Comparison of ENCODE assay signal across 1 cellular context in genomic region chr17:15944720-15945492, GRCh38.
TF ChIP-seq lines count a peak whose summit lies in the region.

ADORA2B (plus strand) TSS chr17:15945130; CDS start chr17:15945249, 119 bp downstream.

TF ChIP-seq in GM12878, 131 proteins besides CTCF, POLR2A, EP300 and RAD21 (continued from another document):
- TF ChIP-seq ZNF687 (IDR thresholded peaks at IDR 0.05) (peak; percentile 58; the same call in 1 of the 2 replicates), PAX8 (IDR thresholded peaks at IDR 0.05) (no peak), DPF2 (IDR thresholded peaks at IDR 0.05) (0 out of 2 replicates have a peak, but pooled peaks have one; percentile 56), YY1 (IDR thresholded peaks at IDR 0.05; ENCODE audit: low read depth, low read length) (0 out of 2 replicates have a peak, but pooled peaks have one; percentile 18), ZNF592 (IDR thresholded peaks at IDR 0.05) (peak; percentile 47; the same call in 1 of the 2 replicates), CBX5 (IDR thresholded peaks at IDR 0.05; ENCODE audit: low read depth) (no peak), PML (IDR thresholded peaks at IDR 0.05; ENCODE audit: low read length) (no peak)
TF ChIP-seq in GM12878: peak in this region for 10.
